In the genomic region with DNA sequence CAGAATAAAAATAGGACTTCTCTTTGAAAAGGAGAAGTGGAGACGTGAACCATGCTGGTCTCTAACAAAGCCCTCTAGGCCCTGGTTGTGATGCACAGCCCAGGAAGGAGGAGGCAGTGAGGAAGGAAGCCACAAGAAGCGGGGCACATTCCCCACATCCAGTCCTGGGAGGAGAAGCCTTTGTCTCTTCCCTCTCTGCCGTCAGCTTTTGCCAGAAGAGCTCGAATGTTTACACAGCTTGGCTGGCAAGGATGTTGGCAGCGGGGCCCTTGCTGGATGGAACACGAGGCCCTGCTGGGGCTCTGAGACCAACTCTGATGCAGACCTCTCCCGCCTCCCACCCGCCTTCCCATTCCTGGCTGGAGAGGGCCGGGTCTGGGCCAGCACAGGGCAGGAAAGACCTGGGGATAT, we compare ENCODE assay signal across 1 cellular context.
TF ChIP-seq lines count a peak whose summit lies in the region.

No MANE protein-coding gene starts in this region.

TF ChIP-seq in GM23338, 12 proteins besides CTCF, POLR2A, EP300 and RAD21 (continued from another document):
- TF ChIP-seq, protein P1, sequence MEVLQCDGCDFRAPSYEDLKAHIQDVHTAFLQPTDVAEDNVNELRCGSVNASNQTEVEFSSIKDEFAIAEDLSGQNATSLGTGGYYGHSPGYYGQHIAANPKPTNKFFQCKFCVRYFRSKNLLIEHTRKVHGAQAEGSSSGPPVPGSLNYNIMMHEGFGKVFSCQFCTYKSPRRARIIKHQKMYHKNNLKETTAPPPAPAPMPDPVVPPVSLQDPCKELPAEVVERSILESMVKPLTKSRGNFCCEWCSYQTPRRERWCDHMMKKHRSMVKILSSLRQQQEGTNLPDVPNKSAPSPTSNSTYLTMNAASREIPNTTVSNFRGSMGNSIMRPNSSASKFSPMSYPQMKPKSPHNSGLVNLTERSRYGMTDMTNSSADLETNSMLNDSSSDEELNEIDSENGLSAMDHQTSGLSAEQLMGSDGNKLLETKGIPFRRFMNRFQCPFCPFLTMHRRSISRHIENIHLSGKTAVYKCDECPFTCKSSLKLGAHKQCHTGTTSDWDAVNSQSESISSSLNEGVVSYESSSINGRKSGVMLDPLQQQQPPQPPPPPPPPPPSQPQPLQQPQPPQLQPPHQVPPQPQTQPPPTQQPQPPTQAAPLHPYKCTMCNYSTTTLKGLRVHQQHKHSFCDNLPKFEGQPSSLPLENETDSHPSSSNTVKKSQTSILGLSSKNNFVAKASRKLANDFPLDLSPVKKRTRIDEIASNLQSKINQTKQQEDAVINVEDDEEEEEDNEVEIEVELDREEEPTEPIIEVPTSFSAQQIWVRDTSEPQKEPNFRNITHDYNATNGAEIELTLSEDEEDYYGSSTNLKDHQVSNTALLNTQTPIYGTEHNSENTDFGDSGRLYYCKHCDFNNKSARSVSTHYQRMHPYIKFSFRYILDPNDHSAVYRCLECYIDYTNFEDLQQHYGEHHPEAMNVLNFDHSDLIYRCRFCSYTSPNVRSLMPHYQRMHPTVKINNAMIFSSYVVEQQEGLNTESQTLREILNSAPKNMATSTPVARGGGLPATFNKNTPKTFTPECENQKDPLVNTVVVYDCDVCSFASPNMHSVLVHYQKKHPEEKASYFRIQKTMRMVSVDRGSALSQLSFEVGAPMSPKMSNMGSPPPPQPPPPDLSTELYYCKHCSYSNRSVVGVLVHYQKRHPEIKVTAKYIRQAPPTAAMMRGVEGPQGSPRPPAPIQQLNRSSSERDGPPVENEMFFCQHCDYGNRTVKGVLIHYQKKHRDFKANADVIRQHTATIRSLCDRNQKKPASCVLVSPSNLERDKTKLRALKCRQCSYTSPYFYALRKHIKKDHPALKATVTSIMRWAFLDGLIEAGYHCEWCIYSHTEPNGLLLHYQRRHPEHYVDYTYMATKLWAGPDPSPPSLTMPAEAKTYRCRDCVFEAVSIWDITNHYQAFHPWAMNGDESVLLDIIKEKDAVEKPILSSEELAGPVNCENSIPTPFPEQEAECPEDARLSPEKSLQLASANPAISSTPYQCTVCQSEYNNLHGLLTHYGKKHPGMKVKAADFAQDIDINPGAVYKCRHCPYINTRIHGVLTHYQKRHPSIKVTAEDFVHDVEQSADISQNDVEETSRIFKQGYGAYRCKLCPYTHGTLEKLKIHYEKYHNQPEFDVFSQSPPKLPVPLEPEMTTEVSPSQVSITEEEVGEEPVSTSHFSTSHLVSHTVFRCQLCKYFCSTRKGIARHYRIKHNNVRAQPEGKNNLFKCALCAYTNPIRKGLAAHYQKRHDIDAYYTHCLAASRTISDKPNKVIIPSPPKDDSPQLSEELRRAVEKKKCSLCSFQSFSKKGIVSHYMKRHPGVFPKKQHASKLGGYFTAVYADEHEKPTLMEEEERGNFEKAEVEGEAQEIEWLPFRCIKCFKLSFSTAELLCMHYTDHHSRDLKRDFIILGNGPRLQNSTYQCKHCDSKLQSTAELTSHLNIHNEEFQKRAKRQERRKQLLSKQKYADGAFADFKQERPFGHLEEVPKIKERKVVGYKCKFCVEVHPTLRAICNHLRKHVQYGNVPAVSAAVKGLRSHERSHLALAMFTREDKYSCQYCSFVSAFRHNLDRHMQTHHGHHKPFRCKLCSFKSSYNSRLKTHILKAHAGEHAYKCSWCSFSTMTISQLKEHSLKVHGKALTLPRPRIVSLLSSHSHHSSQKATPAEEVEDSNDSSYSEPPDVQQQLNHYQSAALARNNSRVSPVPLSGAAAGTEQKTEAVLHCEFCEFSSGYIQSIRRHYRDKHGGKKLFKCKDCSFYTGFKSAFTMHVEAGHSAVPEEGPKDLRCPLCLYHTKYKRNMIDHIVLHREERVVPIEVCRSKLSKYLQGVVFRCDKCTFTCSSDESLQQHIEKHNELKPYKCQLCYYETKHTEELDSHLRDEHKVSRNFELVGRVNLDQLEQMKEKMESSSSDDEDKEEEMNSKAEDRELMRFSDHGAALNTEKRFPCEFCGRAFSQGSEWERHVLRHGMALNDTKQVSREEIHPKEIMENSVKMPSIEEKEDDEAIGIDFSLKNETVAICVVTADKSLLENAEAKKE (CRISPR knock-in tag; IDR thresholded peaks at IDR 0.05): no peak
TF ChIP-seq in GM23338: peak in this region for 0.
